10 cellular contexts compared by ENCODE assay signal in the genomic region with DNA sequence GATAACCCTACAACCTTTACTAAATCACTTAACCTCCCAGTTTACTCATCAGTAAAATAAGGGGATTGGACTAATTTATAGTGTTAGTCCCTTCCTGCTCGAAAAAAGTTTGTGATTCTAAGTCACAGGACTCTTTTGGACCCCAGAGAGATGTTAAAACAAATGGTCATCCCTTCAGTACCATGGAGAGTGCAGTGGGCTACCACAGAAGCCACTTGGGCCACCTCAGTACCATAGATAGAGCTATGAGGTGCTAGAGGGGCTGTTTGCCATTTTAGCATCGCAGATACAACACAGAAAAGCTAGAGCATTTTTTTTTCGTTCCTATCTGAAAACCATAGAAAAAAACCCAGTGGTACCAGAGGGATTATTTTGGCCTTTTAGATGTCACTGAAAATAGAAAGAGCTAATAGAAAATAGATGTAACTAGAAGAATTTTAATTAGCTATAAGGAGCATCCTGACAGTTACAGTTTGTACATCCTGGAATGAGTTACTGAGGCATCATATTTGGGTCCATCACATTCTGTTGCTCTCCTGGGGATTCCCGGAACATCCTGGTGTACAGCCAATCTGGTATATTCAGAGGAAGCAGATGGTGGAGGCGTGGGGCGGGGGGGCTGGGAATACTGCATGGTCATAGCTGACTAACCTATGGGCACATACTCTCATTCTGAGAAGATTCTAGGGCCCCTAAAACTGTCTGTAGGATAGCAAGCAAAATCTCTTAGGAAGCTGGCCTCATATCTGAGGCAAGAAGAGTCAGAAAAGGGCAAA. TPM values are rescaled to one million over a fixed set of nuclear protein-coding genes. Genes with fewer than 3 reads are reported as not detected.
DNase-seq lines count a peak whose midpoint lies in the region; ATAC-seq and TF ChIP-seq lines count a peak whose summit lies in the region.
"Had no signal": no experiment of that assay in that cellular context is flagged by ENCODE, and none has a peak within 500 bp of the region (broad histone marks: within the 10 kb centered on the region; RNA-seq: fewer than 3 reads in every experiment).

No MANE protein-coding gene starts in this region.

- no peak for TF ChIP-seq EP300 in SK-N-SH (IDR thresholded peaks at IDR 0.05; ENCODE audit: borderline replicate concordance in 1 of 2, low read depth in 1 of 2, low read length in 1 of 2)

- WGBS in SK-N-SH (ENCODE audit: low lambda C conversion rate) = 77% methylated on average over 6 of the region's 6 CpGs

- H3K4me2 ChIP-seq in SK-N-SH (no peak overlapping the region), fibroblast of lung (ENCODE audit: extremely low read depth, insufficient read depth, low read length) (no peak overlapping the region)

- TF ChIP-seq CTCF in SK-N-SH (IDR thresholded peaks at IDR 0.05) (no peak), fibroblast of lung (conservative IDR thresholded peaks at IDR 0.05 in 1 of 2, IDR thresholded peaks at IDR 0.05 in 1 of 2; ENCODE audit: low read depth in 1 of 2, low read length in 2 of 2) (no peak), tibial artery (IDR thresholded peaks at IDR 0.05) (no peak)

- no peaks in the 10 kb centered on the region for H3K9me3 ChIP-seq in SK-N-SH
- no peaks in the 10 kb centered on the region for H3K9me3 ChIP-seq in fibroblast of lung (ENCODE audit: control insufficient read depth, insufficient read depth, low read depth, low read length)
- no peaks in the 10 kb centered on the region for H3K9me3 ChIP-seq in tibial artery
- H3K9me3 ChIP-seq: left lung, thoracic aorta had no signal

- no peaks in the 10 kb centered on the region for H3K9me2 ChIP-seq in SK-N-SH

- peak overlapping the region; percentile 44 to 67; a peak in 3 of 4 replicates for H3K27ac ChIP-seq in SK-N-SH (ENCODE audit: low read depth in 2 of 2, low read length in 1 of 2)
- no peak overlapping the region for H3K27ac ChIP-seq in fibroblast of lung (ENCODE audit: insufficient read depth, low read length)
- H3K27ac ChIP-seq in tibial artery = peak overlapping the region; percentile 92 to 96

- H3K27me3 ChIP-seq in SK-N-SH (ENCODE audit: insufficient read depth) = no peaks in the 10 kb centered on the region
- H3K27me3 ChIP-seq in fibroblast of lung (ENCODE audit: control insufficient read depth, insufficient read depth, low read length) = no peaks in the 10 kb centered on the region
- no peaks in the 10 kb centered on the region for H3K27me3 ChIP-seq in tibial artery

- DNase-seq in SK-N-SH = peak; percentile 19
- peak; percentile 26 to 32 for DNase-seq in fibroblast of lung (ENCODE audit: low read depth in 2 of 2)
- no peak for DNase-seq in tibial artery
- DNase-seq in activated T-cell treated with anti-CD3 and anti-CD28 coated beads for 4 hours = no peak
- DNase-seq: left lung, NCI-H2081 treated with DMSO at 0.1 percent for 48 hours had no signal

- H3K79me2 ChIP-seq in SK-N-SH (ENCODE audit: insufficient read depth) = no peaks in the 10 kb centered on the region
- H3K79me2 ChIP-seq in fibroblast of lung (ENCODE audit: control insufficient read depth, insufficient read depth, low read length) = no peaks in the 10 kb centered on the region

- H3K4me1 ChIP-seq in SK-N-SH (ENCODE audit: control insufficient read depth in 1 of 2, insufficient read depth in 2 of 2, low read depth in 1 of 2, low read length in 1 of 2) (peaks cover 28 to 31% of the 10 kb centered on the region in 2 experiments), fibroblast of lung (ENCODE audit: control insufficient read depth, extremely low read depth, insufficient read depth, low read length) (peaks cover 3% of the 10 kb centered on the region), tibial artery (peaks cover 0 to 36% (median 36%) of the 10 kb centered on the region in 4 donors)

- CTCF ChIA-PET in SK-N-SH (lab: Yijun Ruan, JAX) = interaction anchor here (1.2 to 20.5 kb wide), 6 partner anchors 10 to 79 kb away, joined by 3 to 555 read pairs (median 176); a partner anchor contains a TSS

- intact Hi-C loops in tibial artery (cut with DNase I; ENCODE audit: low total_unique reads) = no loop called here

- H3K4me3 ChIP-seq in SK-N-SH (ENCODE audit: low read depth in 2 of 2, low read length in 1 of 2) (no peak overlapping the region), fibroblast of lung (replicated peaks in 1 of 4; ENCODE audit: control extremely low read depth in 1 of 4, insufficient read depth in 1 of 4, low read depth in 3 of 4, low read length in 4 of 4) (no peak overlapping the region), tibial artery (no peak overlapping the region)
- H3K4me3 ChIP-seq: left lung, thoracic aorta had no signal

- no peak for TF ChIP-seq RAD21 in SK-N-SH (IDR thresholded peaks at IDR 0.05; ENCODE audit: low read length)

- H3K9ac ChIP-seq in SK-N-SH = no peak overlapping the region
- H3K9ac ChIP-seq in fibroblast of lung (ENCODE audit: insufficient read depth, low read length) = no peak overlapping the region

- H3K36me3 ChIP-seq in SK-N-SH (replicated peaks in 1 of 2; ENCODE audit: control insufficient read depth in 1 of 2, insufficient read depth in 2 of 2, low read length in 1 of 2) (peaks cover 7 to 26% of the 10 kb centered on the region in 2 experiments), fibroblast of lung (ENCODE audit: control insufficient read depth, insufficient read depth, low read length) (peaks cover 2% of the 10 kb centered on the region), tibial artery (peaks cover 0 to 25% (median 15%) of the 10 kb centered on the region in 3 donors)

- ATAC-seq in SK-N-SH treated with all-trans-retinoic acid at 6 μM for 48 hours (no peak), HG03097 (IDR thresholded peaks at IDR 0.05; ENCODE audit: low FRiP score, unreplicated experiment) (no peak)
- ATAC-seq: left lung had no signal

- H4K20me1 ChIP-seq in SK-N-SH (ENCODE audit: insufficient read depth) (peaks cover 14% of the 10 kb centered on the region; the same call in 1 of the 2 replicates), fibroblast of lung (ENCODE audit: control insufficient read depth, extremely low read depth, insufficient read depth, low read length) (no peaks in the 10 kb centered on the region)

- POLR2A ChIA-PET in SK-N-SH (lab: Yijun Ruan, JAX) = interaction anchor here (1.4 to 3.9 kb wide), 3 partner anchors 8 to 24 kb away, joined by 4 to 19 read pairs (median 12); a partner anchor contains a TSS

- H2AFZ ChIP-seq in SK-N-SH (ENCODE audit: low read depth) (no peak overlapping the region), fibroblast of lung (ENCODE audit: low read length) (no peak overlapping the region)

- H3F3A ChIP-seq in SK-N-SH (replicated peaks; ENCODE audit: insufficient read depth) = peaks cover 42% of the 10 kb centered on the region

TF ChIP-seq in SK-N-SH treated with all-trans-retinoic acid at 6 μM for 48 hours, 23 proteins besides CTCF, POLR2A, EP300 and RAD21 (continues in another document):
- no peak for TF ChIP-seq CSDC2 (CRISPR knock-in tag; IDR thresholded peaks at IDR 0.05)
- no peak for TF ChIP-seq PPARA (CRISPR knock-in tag; IDR thresholded peaks at IDR 0.05; ENCODE audit: borderline replicate concordance)
- TF ChIP-seq TCF4 (CRISPR knock-in tag; IDR thresholded peaks at IDR 0.05; ENCODE audit: borderline replicate concordance) = no peak
- TF ChIP-seq ZC3H10 (CRISPR knock-in tag; IDR thresholded peaks at IDR 0.05) = no peak
- TF ChIP-seq SNAI2 (CRISPR knock-in tag; IDR thresholded peaks at IDR 0.05) = no peak
- no peak for TF ChIP-seq ISL1 (CRISPR knock-in tag; IDR thresholded peaks at IDR 0.05)

RNA-seq across cellular contexts. Expression of a gene that starts 2.8 kb away (rescaled TPM):
- polyA plus RNA-seq in SK-N-SH (2012; rRNA removed) (22.1 and 24.1 TPM in 2 replicates), fibroblast of lung (2.2 and 2.4 TPM in 2 replicates)
- polyA plus RNA-seq in SK-N-SH (2012; cell fraction: cytosol; rRNA removed) = 10.7 and 24.0 TPM in 2 replicates
- polyA plus RNA-seq in SK-N-SH (2012; cell fraction: nucleus; rRNA removed) = 58.1 and 70.5 TPM in 2 replicates
- total RNA-seq in fibroblast of lung = 3.9 and 4.6 TPM in 2 replicates
- polyA plus RNA-seq in fibroblast of lung (2012) = 3.4 and 5.2 TPM in 2 replicates
- polyA minus RNA-seq in fibroblast of lung (ENCODE audit: low replicate concordance) = 1.1 and 2.3 TPM in 2 replicates

RNA-seq across cellular contexts. Expression of a gene that starts 5.2 kb away (rescaled TPM):
- 0.82 and 0.94 TPM in 2 replicates for polyA plus RNA-seq in SK-N-SH (2012; rRNA removed)
- polyA plus RNA-seq in SK-N-SH (2012; cell fraction: cytosol; rRNA removed) = 0.41 and 0.58 TPM in 2 replicates
- 2.0 TPM in 2 replicates for polyA plus RNA-seq in SK-N-SH (2012; cell fraction: nucleus; rRNA removed)
- total RNA-seq in fibroblast of lung = not detected in 2 replicates
- polyA plus RNA-seq in fibroblast of lung = 0.05 and 0.11 TPM in 2 replicates
- 0.07 TPM in 1 of 2 replicates, not detected in the other for polyA plus RNA-seq in fibroblast of lung (2012)
- polyA minus RNA-seq in fibroblast of lung (ENCODE audit: low replicate concordance) = not detected in 2 replicates
- total RNA-seq: thoracic aorta had no signal

RNA-seq across cellular contexts. Expression of a gene that starts 25.5 kb away (rescaled TPM):
- 58.8 and 64.2 TPM in 2 replicates for polyA plus RNA-seq in SK-N-SH (2012; rRNA removed)
- polyA plus RNA-seq in SK-N-SH (2012; cell fraction: cytosol; rRNA removed) = 20.9 and 35.4 TPM in 2 replicates
- 201 and 236 TPM in 2 replicates for polyA plus RNA-seq in SK-N-SH (2012; cell fraction: nucleus; rRNA removed)
- total RNA-seq in fibroblast of lung = 23.6 and 24.7 TPM in 2 replicates
- polyA plus RNA-seq in fibroblast of lung = 18.2 and 34.6 TPM in 2 replicates
- 16.0 and 24.4 TPM in 2 replicates for polyA plus RNA-seq in fibroblast of lung (2012)
- polyA minus RNA-seq in fibroblast of lung (ENCODE audit: low replicate concordance) = 93.2 and 115 TPM in 2 replicates

RNA-seq across cellular contexts. Expression of a gene that starts 38.0 kb away (rescaled TPM):
- polyA plus RNA-seq in SK-N-SH (2012; rRNA removed) (not detected in 2 replicates), fibroblast of lung (not detected in 2 replicates)
- polyA plus RNA-seq in SK-N-SH (2012; cell fraction: cytosol; rRNA removed) = not detected in 2 replicates
- not detected in 2 replicates for polyA plus RNA-seq in SK-N-SH (2012; cell fraction: nucleus; rRNA removed)
- total RNA-seq in fibroblast of lung = not detected in 2 replicates
- polyA plus RNA-seq in fibroblast of lung (2012) = not detected in 2 replicates
- not detected in 2 replicates for polyA minus RNA-seq in fibroblast of lung (ENCODE audit: low replicate concordance)
- total RNA-seq: left lung, thoracic aorta had no signal
- polyA plus RNA-seq: AG04450 had no signal

RNA-seq across cellular contexts. Expression of a gene that starts 53.5 kb away (rescaled TPM):
- polyA plus RNA-seq in SK-N-SH (2012; rRNA removed) (not detected in 2 replicates), fibroblast of lung (not detected in 2 replicates)
- polyA plus RNA-seq in SK-N-SH (2012; cell fraction: cytosol; rRNA removed) = 0.03 TPM in 1 of 2 replicates, not detected in the other
- not detected in 2 replicates for polyA plus RNA-seq in SK-N-SH (2012; cell fraction: nucleus; rRNA removed)
- not detected in 2 replicates for total RNA-seq in fibroblast of lung
- not detected in 2 replicates for polyA plus RNA-seq in fibroblast of lung (2012)
- not detected in 2 replicates for polyA minus RNA-seq in fibroblast of lung (ENCODE audit: low replicate concordance)
- total RNA-seq: left lung had no signal
- polyA plus RNA-seq: AG04450 had no signal

Comparison
In these comparisons a context has a peak if more than half of its experiments do, and no peak if none do; other contexts are left out.
1. DNase-seq: peak in SK-N-SH (single experiment) and fibroblast of lung (2 of 2); none in tibial artery (0 of 2) and activated T-cell treated with anti-CD3 and anti-CD28 coated beads for 4 hours (single experiment).